ENCODE assay signal across 12 cellular contexts in the genomic region with DNA sequence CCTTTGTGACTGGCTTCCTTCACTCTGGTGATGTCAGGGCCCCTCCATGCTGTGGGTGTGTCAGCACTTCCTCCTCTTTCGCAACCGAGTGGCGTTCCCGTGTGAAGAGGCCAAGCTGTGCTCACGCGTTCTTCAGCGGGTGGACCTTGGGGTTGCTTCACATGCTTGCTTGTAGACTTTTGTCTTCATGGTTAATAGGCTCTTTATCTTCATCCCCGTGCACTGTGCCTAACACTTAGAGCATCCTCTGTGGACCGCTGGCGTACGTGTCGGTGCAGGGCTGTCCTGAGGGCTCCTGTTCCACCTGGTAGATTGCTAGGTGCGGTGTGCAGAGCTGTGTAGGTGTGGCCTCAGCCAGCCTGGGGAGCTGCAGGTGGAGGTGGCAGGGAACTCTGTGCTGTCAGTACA.
DNase-seq lines count a peak whose midpoint lies in the region; ATAC-seq and TF ChIP-seq lines count a peak whose summit lies in the region.
"Had no signal": no experiment of that assay in that cellular context is flagged by ENCODE, and none has a peak within 500 bp of the region (broad histone marks: within the 10 kb centered on the region; RNA-seq: fewer than 3 reads in every experiment).

No MANE protein-coding gene starts in this region.

- H3K9me3 ChIP-seq in CD4-positive, alpha-beta memory T cell (ENCODE audit: control insufficient read depth in 1 of 2, low read length in 2 of 2): no peaks in the 10 kb centered on the region
- H3K9me3 ChIP-seq in spleen: peaks cover 0 to 2% (median 0%) of the 10 kb centered on the region in 8 donors

- CTCF ChIA-PET in CD4-positive, alpha-beta memory T cell (lab: Charles Lee; ENCODE audit: partially characterized antibody): interaction anchor here (4.2 kb wide), 1 partner anchor 40 kb away, joined by 17 read pairs; no protein-coding TSS in a partner anchor

- H3K36me3 Mint-ChIP-seq in CD4-positive, alpha-beta memory T cell: no peaks in the 10 kb centered on the region

- TF ChIP-seq CTCF in NB4 (IDR thresholded peaks at IDR 0.05; ENCODE audit: low read depth, low read length): no peak
- no peak for TF ChIP-seq CTCF in fibroblast of mammary gland (conservative IDR thresholded peaks at IDR 0.05; ENCODE audit: control insufficient read depth, insufficient read depth, low read depth, low read length)
- no peak for TF ChIP-seq CTCF in spleen (IDR thresholded peaks at IDR 0.05 in 8 of 11, conservative IDR thresholded peaks at IDR 0.05 in 3 of 11)

- POLR2A ChIA-PET in CD4-positive, alpha-beta memory T cell (lab: Charles Lee; ENCODE audit: partially characterized antibody): interaction anchor here (0.9 kb wide), 1 partner anchor 23 kb away, joined by 3 read pairs; no protein-coding TSS in a partner anchor

- H3K9me3 Mint-ChIP-seq in CD4-positive, alpha-beta memory T cell: no peaks in the 10 kb centered on the region
- H3K9me3 Mint-ChIP-seq: activated T-helper 17 cell treated with anti-CD3 and anti-CD28 coated beads, Interleukin-2, amount 50 U/mL, for 72 hours had no signal

- no peak overlapping the region for H3K4me3 Mint-ChIP-seq in CD4-positive, alpha-beta memory T cell
- H3K4me3 Mint-ChIP-seq: activated T-helper 17 cell treated with anti-CD3 and anti-CD28 coated beads, Interleukin-2, amount 50 U/mL, for 72 hours had no signal

- no peaks in the 10 kb centered on the region for H3K36me3 ChIP-seq in CD4-positive, alpha-beta memory T cell (ENCODE audit: insufficient read depth, low read length)
- no peaks in the 10 kb centered on the region for H3K36me3 ChIP-seq in spleen
- H3K36me3 ChIP-seq: brain microvascular endothelial cell had no signal

- H3K4me3 ChIP-seq in CD4-positive, alpha-beta memory T cell (ENCODE audit: low read length in 2 of 2): peak overlapping the region; percentile 6 to 18
- H3K4me3 ChIP-seq in NB4 (ENCODE audit: low read depth, low read length): no peak overlapping the region
- no peak overlapping the region for H3K4me3 ChIP-seq in fibroblast of mammary gland (ENCODE audit: control insufficient read depth, low read depth, low read length)
- H3K4me3 ChIP-seq in spleen: peak overlapping the region in 1 of 8 donors; percentile 22

- TF ChIP-seq POLR2A in NB4 (IDR thresholded peaks at IDR 0.05; ENCODE audit: extremely low read depth, insufficient read length) (no peak), spleen (IDR thresholded peaks at IDR 0.05) (no peak)

- H3K27ac ChIP-seq in CD4-positive, alpha-beta memory T cell (ENCODE audit: low read depth, low read length): peak overlapping the region; percentile 3
- peak overlapping the region in 4 of 8 donors; percentile 19 to 56 (median 27) for H3K27ac ChIP-seq in spleen
- H3K27ac ChIP-seq: brain microvascular endothelial cell, epithelial cell of prostate had no signal

- ATAC-seq in HG03095 (IDR thresholded peaks at IDR 0.05; ENCODE audit: unreplicated experiment) (no peak), GM19023 (IDR thresholded peaks at IDR 0.05; ENCODE audit: unreplicated experiment) (no peak), HG02571 (IDR thresholded peaks at IDR 0.05; ENCODE audit: unreplicated experiment) (no peak)
- ATAC-seq: activated T-helper 17 cell treated with anti-CD3 and anti-CD28 coated beads, Interleukin-2, amount 50 U/mL, for 72 hours had no signal

- H3K27me3 Mint-ChIP-seq in CD4-positive, alpha-beta memory T cell: no peaks in the 10 kb centered on the region
- H3K27me3 Mint-ChIP-seq: activated T-helper 17 cell treated with anti-CD3 and anti-CD28 coated beads, Interleukin-2, amount 50 U/mL, for 72 hours had no signal

- peak in 3 of 5 donors; percentile 53 to 63 (median 56) for DNase-seq in CD4-positive, alpha-beta memory T cell
- DNase-seq in NB4 (ENCODE audit: low read depth): peak; percentile 81
- DNase-seq in fibroblast of mammary gland (ENCODE audit: low read depth): peak; percentile 13
- peak; percentile 85 for DNase-seq in spleen
- DNase-seq: brain microvascular endothelial cell, NCI-H1417, SW 1271 had no signal

- H3K4me1 Mint-ChIP-seq in CD4-positive, alpha-beta memory T cell: peaks cover 12 to 21% (median 17%) of the 10 kb centered on the region in 4 donors

- H3K27ac Mint-ChIP-seq in CD4-positive, alpha-beta memory T cell: no peak overlapping the region
- H3K27ac Mint-ChIP-seq: activated T-helper 17 cell treated with anti-CD3 and anti-CD28 coated beads, Interleukin-2, amount 50 U/mL, for 72 hours had no signal

- peaks cover 63% of the 10 kb centered on the region for H3K4me1 ChIP-seq in CD4-positive, alpha-beta memory T cell (ENCODE audit: insufficient read depth, low read length)
- H3K4me1 ChIP-seq in spleen: peaks cover 0 to 14% (median 0%) of the 10 kb centered on the region in 6 donors

- H3K27me3 ChIP-seq in CD4-positive, alpha-beta memory T cell (ENCODE audit: insufficient read depth, low read length): no peaks in the 10 kb centered on the region
- peaks cover 0 to 8% (median 0%) of the 10 kb centered on the region in 7 donors for H3K27me3 ChIP-seq in spleen (replicated peaks in 1 of 7)
- H3K27me3 ChIP-seq: brain microvascular endothelial cell had no signal

- intact Hi-C loops in CD4-positive, alpha-beta memory T cell (cut with micrococcal nuclease): no loop called here
- intact Hi-C loops in spleen (cut with DNase I; ENCODE audit: low total_unique reads): no loop called here

- 46 to 80% (median 65%) methylated on average over 10 to 13 of the region's 13 CpGs for WGBS in spleen, 5 donors

Comparison
In these comparisons a context has a peak if more than half of its experiments do, and no peak if none do; other contexts are left out.
1. DNase-seq: peak in every context shown above with its lines; median percentile 85 in spleen; 81 in NB4; 56 in CD4-positive, alpha-beta memory T cell; 13 in fibroblast of mammary gland.
2. H3K4me3 ChIP-seq: peak in CD4-positive, alpha-beta memory T cell (2 of 2); none in NB4 (single experiment) and fibroblast of mammary gland (single experiment).